27 cellular contexts compared by ENCODE assay signal in the genomic region with DNA sequence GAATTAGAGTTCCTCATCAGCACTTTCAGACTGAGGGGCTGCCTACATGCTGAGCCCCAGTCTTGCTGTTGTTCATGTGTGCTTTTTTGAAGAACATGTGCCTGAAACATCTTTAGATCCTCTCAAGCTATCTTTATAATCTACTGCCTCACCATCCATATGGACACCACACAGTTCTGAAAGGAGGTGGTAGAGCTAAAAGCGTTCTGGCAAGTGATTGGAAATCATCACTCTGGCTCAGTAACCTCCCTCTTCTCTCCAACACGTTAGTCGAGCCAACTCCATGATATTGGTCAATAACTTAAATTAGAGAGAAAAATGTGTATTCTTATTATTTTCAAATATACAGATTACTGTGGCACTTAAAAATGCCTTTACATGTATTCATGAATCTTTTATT. TPM values are rescaled to one million over a fixed set of nuclear protein-coding genes. Genes with fewer than 3 reads are reported as not detected.
DNase-seq lines count a peak whose midpoint lies in the region; ATAC-seq, FAIRE-seq and TF ChIP-seq lines count a peak whose summit lies in the region.
"Had no signal": no experiment of that assay in that cellular context is flagged by ENCODE, and none has a peak within 500 bp of the region (broad histone marks: within the 10 kb centered on the region; RNA-seq: fewer than 3 reads in every experiment).

No MANE protein-coding gene starts in this region.

- no peak overlapping the region for H3K27ac ChIP-seq in HepG2 (ENCODE audit: extremely low read length, insufficient read depth, low read length)
- H3K27ac ChIP-seq in right lobe of liver: no peak overlapping the region
- H3K27ac ChIP-seq: 22Rv1, A549, BLaER1 had no signal

- intact Hi-C loops in HepG2 (cut with micrococcal nuclease; ENCODE audit: unreplicated experiment): no loop called here
- intact Hi-C loops in right lobe of liver (cut with DNase I): no loop called here

- H3K9ac ChIP-seq in HepG2 (ENCODE audit: insufficient read depth, low read depth, low read length): no peak overlapping the region
- H3K9ac ChIP-seq: BLaER1 had no signal

- 1% methylated on average over 3 of the region's 3 CpGs for WGBS in HepG2 (ENCODE audit: low lambda C conversion rate)
- 48% methylated on average over 3 of the region's 3 CpGs for WGBS in right lobe of liver (ENCODE audit: insufficient coverage, low coverage, low lambda C conversion rate, missing lambda C conversion rate)

- CTCF ChIA-PET in HepG2 (lab: Yijun Ruan, JAX; ENCODE audit: low intra/inter-chr PET ratio, low total read pairs): no interaction called here

- TF ChIP-seq POLR2A in HepG2 (IDR thresholded peaks at IDR 0.05; ENCODE audit: insufficient read depth in 1 of 2, low read depth in 2 of 2, low read length in 2 of 2): no peak
- no peak for TF ChIP-seq POLR2A in right lobe of liver (IDR thresholded peaks at IDR 0.05)

- FAIRE-seq in HepG2 (lab: Jason Lieb, UNC): no peak
- FAIRE-seq: A549, GM12878, GM12892, GM18507 had no signal

- TF ChIP-seq EP300 in HepG2 (IDR thresholded peaks at IDR 0.05; ENCODE audit: low read depth in 2 of 2, low read length in 2 of 2): no peak
- no peak for TF ChIP-seq EP300 in HepG2 (CRISPR knock-in tag; IDR thresholded peaks at IDR 0.05; ENCODE audit: borderline replicate concordance)

- no peak overlapping the region for H3K4me2 ChIP-seq in HepG2 (ENCODE audit: low read depth, low read length)
- H3K4me2 ChIP-seq: A549, BLaER1 had no signal

- H3K79me2 ChIP-seq in HepG2 (ENCODE audit: insufficient read depth, low read length): no peaks in the 10 kb centered on the region

- H3K9me3 ChIP-seq in HepG2 (ENCODE audit: low read length) (no peaks in the 10 kb centered on the region), right lobe of liver (no peaks in the 10 kb centered on the region)
- H3K9me3 ChIP-seq: A549, BE2C, BLaER1 had no signal

- H3K36me3 ChIP-seq in HepG2 (replicated peaks in 1 of 2; ENCODE audit: control insufficient read depth in 1 of 2, insufficient read depth in 2 of 2, low read length in 2 of 2) (no peaks in the 10 kb centered on the region), right lobe of liver (no peaks in the 10 kb centered on the region)
- H3K36me3 ChIP-seq: BE2C, BLaER1 had no signal

- no peak overlapping the region for H2AFZ ChIP-seq in HepG2 (ENCODE audit: low read length)

- BruUV-seq in HepG2 (replicated peaks; lab: Mats Ljungman, UMichigan): no TSS peak

- H3K4me1 ChIP-seq in HepG2 (ENCODE audit: insufficient read depth, low read length) (no peaks in the 10 kb centered on the region), right lobe of liver (no peaks in the 10 kb centered on the region)
- H3K4me1 ChIP-seq: A549, BE2C, BLaER1 had no signal

- ATAC-seq in HepG2 (no peak), right lobe of liver (no peak)
- ATAC-seq: A549, GM12878 had no signal

- no peak overlapping the region for H3K4me3 ChIP-seq in HepG2 (replicated peaks in 1 of 3; ENCODE audit: insufficient read depth in 1 of 3, low read depth in 2 of 3, low read length in 3 of 3)
- H3K4me3 ChIP-seq in right lobe of liver: no peak overlapping the region
- H3K4me3 ChIP-seq: A549, BLaER1, GM12878 had no signal

- DNase-seq in HepG2 (ENCODE audit: low spot score): no peak
- DNase-seq in right lobe of liver: no peak
- peak; percentile 58 for DNase-seq in inferior parietal cortex (ENCODE audit: extremely low spot score)
- DNase-seq in NCI-H1694 treated with DMSO at 0.1 percent for 48 hours (lab: John Stamatoyannopoulos, UW): no peak
- no peak for DNase-seq in germinal center (ENCODE audit: low spot score)
- DNase-seq: AML-193; BE2C; CD4-positive, alpha-beta memory T cell; CD4-positive, CD25-positive, alpha-beta regulatory T cell; CD8-positive, alpha-beta memory T cell; COR-L47; DMS 273 treated with DMSO at 0.1 percent for 48 hours; DMS153; DMS53; DMS79; DND-41; EL; GDM1 had no signal

- TF ChIP-seq CTCF in HepG2 (CRISPR knock-in tag; IDR thresholded peaks at IDR 0.05): no peak
- no peak for TF ChIP-seq CTCF in right lobe of liver (IDR thresholded peaks at IDR 0.05)

- POLR2A ChIA-PET in HepG2 (lab: Yijun Ruan, JAX): no interaction called here

- TF ChIP-seq RAD21 in HepG2 (CRISPR knock-in tag; IDR thresholded peaks at IDR 0.05): no peak

- H3K27me3 ChIP-seq in HepG2 (ENCODE audit: control insufficient read depth in 1 of 2, insufficient read depth in 2 of 2, low read length in 2 of 2): no peaks in the 10 kb centered on the region
- H3K27me3 ChIP-seq in right lobe of liver: no peaks in the 10 kb centered on the region
- H3K27me3 ChIP-seq: BE2C, BLaER1 had no signal

- in situ Hi-C loops in HepG2 (cut with HindIII; ENCODE audit: extremely low pct_ligation_motif_present, low pct_unique_long_range_greater_than_20kb): no loop called here

- no peaks in the 10 kb centered on the region for H4K20me1 ChIP-seq in HepG2 (ENCODE audit: insufficient read depth, low read length)
- H4K20me1 ChIP-seq: BLaER1 had no signal

TF ChIP-seq in HepG2, 621 proteins besides CTCF, POLR2A, EP300 and RAD21:
- TF ChIP-seq, protein P1, sequence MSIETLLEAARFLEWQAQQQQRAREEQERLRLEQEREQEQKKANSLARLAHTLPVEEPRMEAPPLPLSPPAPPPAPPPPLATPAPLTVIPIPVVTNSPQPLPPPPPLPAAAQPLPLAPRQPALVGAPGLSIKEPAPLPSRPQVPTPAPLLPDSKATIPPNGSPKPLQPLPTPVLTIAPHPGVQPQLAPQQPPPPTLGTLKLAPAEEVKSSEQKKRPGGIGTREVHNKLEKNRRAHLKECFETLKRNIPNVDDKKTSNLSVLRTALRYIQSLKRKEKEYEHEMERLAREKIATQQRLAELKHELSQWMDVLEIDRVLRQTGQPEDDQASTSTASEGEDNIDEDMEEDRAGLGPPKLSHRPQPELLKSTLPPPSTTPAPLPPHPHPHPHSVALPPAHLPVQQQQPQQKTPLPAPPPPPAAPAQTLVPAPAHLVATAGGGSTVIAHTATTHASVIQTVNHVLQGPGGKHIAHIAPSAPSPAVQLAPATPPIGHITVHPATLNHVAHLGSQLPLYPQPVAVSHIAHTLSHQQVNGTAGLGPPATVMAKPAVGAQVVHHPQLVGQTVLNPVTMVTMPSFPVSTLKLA (IDR thresholded peaks at IDR 0.05): peak; percentile 19; the same call in 1 of the 2 replicates
- TF ChIP-seq HHEX (CRISPR knock-in tag; IDR thresholded peaks at IDR 0.05): no peak

RNA-seq across cellular contexts. Expression of a gene that starts 40.6 kb away (rescaled TPM):
- total RNA-seq in HepG2 (2016; rRNA removed; fragmentation: Illumina TruSeq; extraction: Trizol) (not detected in 2 replicates), right lobe of liver (under 1 TPM in 2 of 6 experiments, not detected in 4; 0.02 to 0.15 TPM)
- not detected in 2 replicates for total RNA-seq in HepG2 (2016; cell fraction: cytosol; rRNA removed; fragmentation: Illumina TruSeq; extraction: Trizol; ENCODE audit: low read depth)
- total RNA-seq in HepG2 (2016; cell fraction: insoluble cytoplasmic fraction; rRNA removed; fragmentation: Illumina TruSeq; extraction: Trizol): not detected in 2 replicates
- total RNA-seq in HepG2 (2016; cell fraction: membrane; rRNA removed; fragmentation: Illumina TruSeq; extraction: Trizol): not detected in 2 replicates
- not detected in 2 replicates for total RNA-seq in HepG2 (2016; cell fraction: nucleus; rRNA removed; fragmentation: Illumina TruSeq; extraction: Trizol)
- not detected in 2 replicates for polyA plus RNA-seq in HepG2 (2011; rRNA removed)
- polyA plus RNA-seq in HepG2 (2011; cell fraction: cytosol; rRNA removed): not detected in 2 replicates
- polyA plus RNA-seq in HepG2 (2011; cell fraction: nucleus; rRNA removed): not detected in 2 replicates
- polyA plus RNA-seq in HepG2 (2012): not detected in 2 replicates
- polyA plus RNA-seq in HepG2 (2016; cell fraction: cytosol; fragmentation: Illumina TruSeq; extraction: Trizol; ENCODE audit: low read depth): not detected in 2 replicates
- not detected in 2 replicates for polyA plus RNA-seq in HepG2 (2016; cell fraction: insoluble cytoplasmic fraction; fragmentation: Illumina TruSeq; extraction: Trizol; ENCODE audit: low read depth)
- polyA plus RNA-seq in HepG2 (2016; cell fraction: membrane; fragmentation: Illumina TruSeq; extraction: Trizol; ENCODE audit: low read depth): not detected in 2 replicates
- not detected in 2 replicates for polyA plus RNA-seq in HepG2 (2016; cell fraction: nucleus; fragmentation: Illumina TruSeq; extraction: Trizol; ENCODE audit: insufficient read depth, low read depth)
- not detected in 2 replicates for polyA minus RNA-seq in HepG2 (2011; rRNA and poly(A)+ RNA removed; ENCODE audit: low replicate concordance)
- not detected in 2 replicates for polyA minus RNA-seq in HepG2 (2011; cell fraction: cytosol; rRNA and poly(A)+ RNA removed)
- not detected in 2 replicates for polyA minus RNA-seq in HepG2 (2011; cell fraction: nucleus; rRNA and poly(A)+ RNA removed)
- total RNA-seq: A172; CD4-positive, alpha-beta memory T cell; CD4-positive, CD25-positive, alpha-beta regulatory T cell; CD8-positive, alpha-beta memory T cell; G401; GM12878 had no signal
- polyA plus RNA-seq: CD14-positive monocyte; CD4-positive, alpha-beta memory T cell; CD4-positive, CD25-positive, alpha-beta regulatory T cell; CD8-positive, alpha-beta memory T cell; GM12878 had no signal
